11 cellular contexts compared by ENCODE assay signal in genomic region chr16:56935201-56935600, GRCh38. TPM values are rescaled to one million over a fixed set of nuclear protein-coding genes. Genes with fewer than 3 reads are reported as not detected.
DNase-seq lines count a peak whose midpoint lies in the region; ATAC-seq and TF ChIP-seq lines count a peak whose summit lies in the region.
"Had no signal": no experiment of that assay in that cellular context is flagged by ENCODE, and none has a peak within 500 bp of the region (broad histone marks: within the 10 kb centered on the region; RNA-seq: fewer than 3 reads in every experiment).

No MANE protein-coding gene starts in this region.

- no peak for ATAC-seq in central memory CD8-positive, alpha-beta T cell (replicated peaks; ENCODE audit: extremely low read depth, poor library complexity, severe bottlenecking)
- ATAC-seq in GM19455 (IDR thresholded peaks at IDR 0.05; ENCODE audit: unreplicated experiment) = no peak
- ATAC-seq: left colon had no signal

- no peaks in the 10 kb centered on the region for H3K27me3 Mint-ChIP-seq in central memory CD8-positive, alpha-beta T cell

- no peak for TF ChIP-seq CTCF in BE2C (IDR thresholded peaks at IDR 0.05; ENCODE audit: low read depth, low read length)
- TF ChIP-seq CTCF in KMS-11 (conservative IDR thresholded peaks at IDR 0.05; ENCODE audit: low read depth, low read length) = no peak
- no peak for TF ChIP-seq CTCF in neural cell (IDR thresholded peaks at IDR 0.05; ENCODE audit: poor library complexity, severe bottlenecking)

- H2AFZ ChIP-seq in KMS-11 (ENCODE audit: low read depth) = no peak overlapping the region
- H2AFZ ChIP-seq in neural cell (ENCODE audit: low read depth, low read length) = no peak overlapping the region

- H3K9ac ChIP-seq in KMS-11 = peak overlapping the region; percentile 99
- no peak overlapping the region for H3K9ac ChIP-seq in neural cell (ENCODE audit: low read length)

- peaks cover 74% of the 10 kb centered on the region for H3K36me3 Mint-ChIP-seq in central memory CD8-positive, alpha-beta T cell (ENCODE audit: insufficient read depth)

- H3K9me3 ChIP-seq in BE2C (no peaks in the 10 kb centered on the region), neural cell (ENCODE audit: low read length) (no peaks in the 10 kb centered on the region)

- peak overlapping the region; percentile 86 for H3K27ac Mint-ChIP-seq in central memory CD8-positive, alpha-beta T cell (ENCODE audit: low read depth)

- DNase-seq in BE2C = no peak
- no peak for DNase-seq in central memory CD8-positive, alpha-beta T cell (ENCODE audit: low spot score in 2 of 2)
- DNase-seq in GM03348 (ENCODE audit: low spot score) = no peak
- no peak for DNase-seq in NCI-H2029 treated with DMSO at 0.1 percent for 48 hours (lab: John Stamatoyannopoulos, UW)
- no peak for DNase-seq in dermis blood vessel endothelial cell
- DNase-seq: left colon had no signal

- H3K4me3 Mint-ChIP-seq in central memory CD8-positive, alpha-beta T cell = peak overlapping the region; percentile 100

- no peak for TF ChIP-seq EP300 in neural cell (conservative IDR thresholded peaks at IDR 0.05; ENCODE audit: poor library complexity, severe bottlenecking)

- H3K79me2 ChIP-seq in KMS-11 (ENCODE audit: insufficient read depth, low read depth) (peaks cover 82% of the 10 kb centered on the region), neural cell (replicated peaks; ENCODE audit: insufficient read depth, low read length) (peaks cover 24% of the 10 kb centered on the region)

- no peak for TF ChIP-seq RAD21 in neural cell (conservative IDR thresholded peaks at IDR 0.05)

- no peaks in the 10 kb centered on the region for H3K9me2 ChIP-seq in neural cell (ENCODE audit: insufficient read depth, low read length)

- H3K27me3 ChIP-seq in BE2C (no peaks in the 10 kb centered on the region), KMS-11 (ENCODE audit: insufficient read depth, low read depth) (no peaks in the 10 kb centered on the region), neural cell (ENCODE audit: insufficient read depth, low read depth, low read length) (no peaks in the 10 kb centered on the region)

- H3K27ac ChIP-seq in KMS-11 = peak overlapping the region; percentile 97
- no peak overlapping the region for H3K27ac ChIP-seq in neural cell (ENCODE audit: low read length)

- H3K4me1 Mint-ChIP-seq in central memory CD8-positive, alpha-beta T cell = peaks cover 68% of the 10 kb centered on the region

- H3K4me3 ChIP-seq in BE2C (ENCODE audit: low read depth, low read length) (peak overlapping the region; percentile 93), KMS-11 (IDR thresholded peaks at IDR 0.05; ENCODE audit: insufficient read depth, low read depth, low read length) (no peak overlapping the region), neural cell (ENCODE audit: low read length) (peak overlapping the region; percentile 42)

- H3K4me2 ChIP-seq in KMS-11 (peak overlapping the region; percentile 100), neural cell (ENCODE audit: low read length) (no peak overlapping the region)

- H3K4me1 ChIP-seq in BE2C (peaks cover 19% of the 10 kb centered on the region), KMS-11 (ENCODE audit: low read depth, poor library complexity, severe bottlenecking) (peaks cover 64% of the 10 kb centered on the region)

- no peaks in the 10 kb centered on the region for H3K9me3 Mint-ChIP-seq in central memory CD8-positive, alpha-beta T cell

- H4K20me1 ChIP-seq in KMS-11 (ENCODE audit: insufficient read depth) (peaks cover 18% of the 10 kb centered on the region; the same call in 1 of the 2 replicates), neural cell (ENCODE audit: insufficient read depth) (no peaks in the 10 kb centered on the region)

- H3F3A ChIP-seq in neural cell (ENCODE audit: insufficient read depth, low read length, poor library complexity, severe bottlenecking) = no peaks in the 10 kb centered on the region

- peaks cover 55% of the 10 kb centered on the region for H3K36me3 ChIP-seq in BE2C
- peaks cover 48% of the 10 kb centered on the region for H3K36me3 ChIP-seq in KMS-11 (ENCODE audit: insufficient read depth)
- H3K36me3 ChIP-seq in neural cell (ENCODE audit: insufficient read depth, low read length) = peaks cover 4% of the 10 kb centered on the region

TF ChIP-seq in neural cell, 6 proteins besides CTCF, POLR2A, EP300 and RAD21:
- TF ChIP-seq EZH2 (IDR thresholded peaks at IDR 0.05; ENCODE audit: borderline replicate concordance, insufficient read depth, low read length, poor library complexity, severe bottlenecking) (no peak), POLR2AphosphoS5 (IDR thresholded peaks at IDR 0.05) (no peak), TAF1 (IDR thresholded peaks at IDR 0.05; ENCODE audit: low read depth) (no peak), MXI1 (conservative IDR thresholded peaks at IDR 0.05; ENCODE audit: poor library complexity, severe bottlenecking) (no peak), SMC3 (conservative IDR thresholded peaks at IDR 0.05; ENCODE audit: poor library complexity) (no peak)
- TF ChIP-seq, protein P1, sequence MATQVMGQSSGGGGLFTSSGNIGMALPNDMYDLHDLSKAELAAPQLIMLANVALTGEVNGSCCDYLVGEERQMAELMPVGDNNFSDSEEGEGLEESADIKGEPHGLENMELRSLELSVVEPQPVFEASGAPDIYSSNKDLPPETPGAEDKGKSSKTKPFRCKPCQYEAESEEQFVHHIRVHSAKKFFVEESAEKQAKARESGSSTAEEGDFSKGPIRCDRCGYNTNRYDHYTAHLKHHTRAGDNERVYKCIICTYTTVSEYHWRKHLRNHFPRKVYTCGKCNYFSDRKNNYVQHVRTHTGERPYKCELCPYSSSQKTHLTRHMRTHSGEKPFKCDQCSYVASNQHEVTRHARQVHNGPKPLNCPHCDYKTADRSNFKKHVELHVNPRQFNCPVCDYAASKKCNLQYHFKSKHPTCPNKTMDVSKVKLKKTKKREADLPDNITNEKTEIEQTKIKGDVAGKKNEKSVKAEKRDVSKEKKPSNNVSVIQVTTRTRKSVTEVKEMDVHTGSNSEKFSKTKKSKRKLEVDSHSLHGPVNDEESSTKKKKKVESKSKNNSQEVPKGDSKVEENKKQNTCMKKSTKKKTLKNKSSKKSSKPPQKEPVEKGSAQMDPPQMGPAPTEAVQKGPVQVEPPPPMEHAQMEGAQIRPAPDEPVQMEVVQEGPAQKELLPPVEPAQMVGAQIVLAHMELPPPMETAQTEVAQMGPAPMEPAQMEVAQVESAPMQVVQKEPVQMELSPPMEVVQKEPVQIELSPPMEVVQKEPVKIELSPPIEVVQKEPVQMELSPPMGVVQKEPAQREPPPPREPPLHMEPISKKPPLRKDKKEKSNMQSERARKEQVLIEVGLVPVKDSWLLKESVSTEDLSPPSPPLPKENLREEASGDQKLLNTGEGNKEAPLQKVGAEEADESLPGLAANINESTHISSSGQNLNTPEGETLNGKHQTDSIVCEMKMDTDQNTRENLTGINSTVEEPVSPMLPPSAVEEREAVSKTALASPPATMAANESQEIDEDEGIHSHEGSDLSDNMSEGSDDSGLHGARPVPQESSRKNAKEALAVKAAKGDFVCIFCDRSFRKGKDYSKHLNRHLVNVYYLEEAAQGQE (IDR thresholded peaks at IDR 0.05; ENCODE audit: borderline replicate concordance) = no peak
TF ChIP-seq in neural cell: peak in this region for 0.

RNA-seq across cellular contexts. Expression of gene HERPUD1, which starts 3.3 kb away (rescaled TPM):
- polyA plus RNA-seq in BE2C (2012; ENCODE audit: insufficient read depth, insufficient read length, low read depth) = 191 TPM
- 76.0 and 98.7 TPM in 2 replicates for polyA plus RNA-seq in neural cell
- polyA minus RNA-seq in neural cell = 59.9 and 62.4 TPM in 2 replicates
- 88.0 and 132 TPM in 2 replicates for total RNA-seq in dermis blood vessel endothelial cell

RNA-seq across cellular contexts. Expression of gene CETP, which starts 26.5 kb away (rescaled TPM):
- not detected for polyA plus RNA-seq in BE2C (2012; ENCODE audit: insufficient read depth, insufficient read length, low read depth)
- not detected in 2 replicates for polyA plus RNA-seq in neural cell
- polyA minus RNA-seq in neural cell = not detected in 2 replicates
- 10.9 and 11.4 TPM in 2 replicates for total RNA-seq in dermis blood vessel endothelial cell
- total RNA-seq: H1, LHCN-M2 had no signal
- polyA plus RNA-seq: H1 had no signal

RNA-seq across cellular contexts. Expression of gene NLRC5, which starts 54.2 kb away (rescaled TPM):
- 11.6 TPM for polyA plus RNA-seq in BE2C (2012; ENCODE audit: insufficient read depth, insufficient read length, low read depth)
- polyA plus RNA-seq in neural cell = not detected in 2 replicates
- polyA minus RNA-seq in neural cell = not detected in 2 replicates
- 25.5 and 34.5 TPM in 2 replicates for total RNA-seq in dermis blood vessel endothelial cell
